ENCODE assay signal across 1 cellular context in genomic region chr20:10898555-10898954, GRCh38.
TF ChIP-seq lines count a peak whose summit lies in the region.

No MANE protein-coding gene starts in this region.

TF ChIP-seq in A549, 52 proteins besides CTCF, POLR2A, EP300 and RAD21 (continued from another document):
- TF ChIP-seq, protein P1, sequence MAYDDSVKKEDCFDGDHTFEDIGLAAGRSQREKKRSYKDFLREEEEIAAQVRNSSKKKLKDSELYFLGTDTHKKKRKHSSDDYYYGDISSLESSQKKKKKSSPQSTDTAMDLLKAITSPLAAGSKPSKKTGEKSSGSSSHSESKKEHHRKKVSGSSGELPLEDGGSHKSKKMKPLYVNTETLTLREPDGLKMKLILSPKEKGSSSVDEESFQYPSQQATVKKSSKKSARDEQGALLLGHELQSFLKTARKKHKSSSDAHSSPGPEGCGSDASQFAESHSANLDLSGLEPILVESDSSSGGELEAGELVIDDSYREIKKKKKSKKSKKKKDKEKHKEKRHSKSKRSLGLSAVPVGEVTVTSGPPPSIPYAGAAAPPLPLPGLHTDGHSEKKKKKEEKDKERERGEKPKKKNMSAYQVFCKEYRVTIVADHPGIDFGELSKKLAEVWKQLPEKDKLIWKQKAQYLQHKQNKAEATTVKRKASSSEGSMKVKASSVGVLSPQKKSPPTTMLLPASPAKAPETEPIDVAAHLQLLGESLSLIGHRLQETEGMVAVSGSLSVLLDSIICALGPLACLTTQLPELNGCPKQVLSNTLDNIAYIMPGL (CRISPR knock-in tag; IDR thresholded peaks at IDR 0.05; ENCODE audit: borderline replicate concordance) = no peak
- no peak for TF ChIP-seq FOSL2 (IDR thresholded peaks at IDR 0.05)
- 0 out of 2 replicates have a peak, but pooled peaks have one; percentile 23 for TF ChIP-seq FOSL2 (CRISPR knock-in tag; IDR thresholded peaks at IDR 0.05)
TF ChIP-seq in A549: peak in this region for 1.
